ENCODE assay signal across 2 cellular contexts in genomic region chr3:32778389-32778788, GRCh38.
TF ChIP-seq lines count a peak whose summit lies in the region.

No MANE protein-coding gene starts in this region.

TF ChIP-seq in GM23338, 12 proteins besides CTCF, POLR2A, EP300 and RAD21 (continued from another document):
- no peak for TF ChIP-seq ZNF462 (CRISPR knock-in tag; IDR thresholded peaks at IDR 0.05)

TF ChIP-seq in HepG2, 621 proteins besides CTCF, POLR2A, EP300 and RAD21 (continued from another document):
- TF ChIP-seq MAX (IDR thresholded peaks at IDR 0.05) (peak; percentile 15; the same call in 1 of the 2 replicates), SMC3 (IDR thresholded peaks at IDR 0.05; ENCODE audit: low read length) (0 out of 2 replicates have a peak, but pooled peaks have one; percentile 19), PHF5A (CRISPR knock-in tag; IDR thresholded peaks at IDR 0.05; ENCODE audit: low read depth, unreplicated experiment) (peak; percentile 45), DR1 (CRISPR knock-in tag; IDR thresholded peaks at IDR 0.05) (no peak), ZFX (CRISPR knock-in tag; IDR thresholded peaks at IDR 0.05; ENCODE audit: low read depth) (peak; percentile 23; the same call in 1 of the 2 replicates), STAG1 (CRISPR knock-in tag; IDR thresholded peaks at IDR 0.05) (peak; percentile 26; the same call in 1 of the 2 replicates), CEBPB (IDR thresholded peaks at IDR 0.05; ENCODE audit: borderline replicate concordance, low read depth, low read length) (peak; percentile 63; the same call in 1 of the 2 replicates), HIC2 (CRISPR knock-in tag; IDR thresholded peaks at IDR 0.05; ENCODE audit: low read depth) (peak; percentile 47; the same call in 1 of the 2 replicates), ZNF644 (CRISPR knock-in tag; IDR thresholded peaks at IDR 0.05; ENCODE audit: low read depth) (0 out of 2 replicates have a peak, but pooled peaks have one; percentile 19), ZNF292 (CRISPR knock-in tag; IDR thresholded peaks at IDR 0.05; ENCODE audit: borderline replicate concordance, low read depth) (peak; percentile 53; the same call in 1 of the 2 replicates), HNF4A (CRISPR knock-in tag; IDR thresholded peaks at IDR 0.05) (peak; percentile 29; the same call in 1 of the 2 replicates), TBX2 (CRISPR knock-in tag; IDR thresholded peaks at IDR 0.05; ENCODE audit: borderline replicate concordance) (peak; percentile 22; the same call in 1 of the 2 replicates), ZNF331 (CRISPR knock-in tag; IDR thresholded peaks at IDR 0.05) (peak; percentile 91), CREBL2 (CRISPR knock-in tag; IDR thresholded peaks at IDR 0.05; ENCODE audit: borderline replicate concordance) (no peak), ZNF724P (CRISPR knock-in tag; IDR thresholded peaks at IDR 0.05; ENCODE audit: borderline replicate concordance) (no peak), ZNF687 (CRISPR knock-in tag; IDR thresholded peaks at IDR 0.05) (peak; percentile 18; the same call in 1 of the 2 replicates), ZNF83 (CRISPR knock-in tag; IDR thresholded peaks at IDR 0.05; ENCODE audit: borderline replicate concordance) (no peak), SSRP1 (CRISPR knock-in tag; IDR thresholded peaks at IDR 0.05) (no peak), ISL2 (CRISPR knock-in tag; IDR thresholded peaks at IDR 0.05) (no peak), NRL (CRISPR knock-in tag; IDR thresholded peaks at IDR 0.05; ENCODE audit: borderline replicate concordance) (no peak)
